ENCODE assay signal across 19 cellular contexts in the genomic region with DNA sequence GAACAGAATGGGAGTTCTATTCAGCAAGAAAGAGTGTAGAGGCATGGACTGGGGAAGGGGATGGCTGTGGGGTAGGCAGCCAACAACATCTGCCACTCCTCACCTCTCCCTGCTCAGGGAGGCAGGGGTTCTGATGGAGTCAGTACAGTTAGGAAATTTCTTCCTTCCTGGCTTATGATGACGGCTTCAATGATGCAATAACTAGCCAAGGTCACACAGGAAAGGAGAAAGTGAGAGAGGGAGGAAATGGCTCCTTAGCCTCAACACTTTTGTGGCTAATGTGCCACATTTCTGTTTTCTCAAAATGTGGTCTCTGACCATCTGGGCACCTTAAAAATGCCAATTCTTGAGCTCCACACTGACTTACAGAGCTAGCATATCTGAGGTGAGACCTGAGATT.
DNase-seq lines count a peak whose midpoint lies in the region; ATAC-seq and TF ChIP-seq lines count a peak whose summit lies in the region.
"Had no signal": no experiment of that assay in that cellular context is flagged by ENCODE, and none has a peak within 500 bp of the region (broad histone marks: within the 10 kb centered on the region; RNA-seq: fewer than 3 reads in every experiment).

No MANE protein-coding gene starts in this region.

- H3K9me3 Mint-ChIP-seq in MCF 10A (ENCODE audit: unreplicated experiment) = no peaks in the 10 kb centered on the region

- H3K4me3 ChIP-seq in breast epithelium = no peak overlapping the region
- no peak overlapping the region for H3K4me3 ChIP-seq in PC-9
- no peak overlapping the region for H3K4me3 ChIP-seq in fibroblast of the aortic adventitia (ENCODE audit: low read depth, low read length)
- H3K4me3 ChIP-seq: SK-N-MC had no signal

- BruUV-seq in MCF 10A (replicated peaks; lab: Mats Ljungman, UMichigan) (no TSS peak), PC-9 (replicated peaks; lab: Mats Ljungman, UMichigan) (no TSS peak)

- H3K79me2 ChIP-seq in PC-9 (ENCODE audit: low read depth) = no peaks in the 10 kb centered on the region

- H3K9me3 ChIP-seq in breast epithelium (peaks cover 0 to 8% of the 10 kb centered on the region in 2 donors), PC-9 (ENCODE audit: insufficient read depth, low read depth) (no peaks in the 10 kb centered on the region), T-helper 17 cell (ENCODE audit: control insufficient read depth, low read length, poor library complexity, severe bottlenecking) (no peaks in the 10 kb centered on the region)

- TF ChIP-seq CTCF in MCF 10A (IDR thresholded peaks at IDR 0.05; ENCODE audit: unreplicated experiment) (no peak), breast epithelium (IDR thresholded peaks at IDR 0.05) (no peak), PC-9 (conservative IDR thresholded peaks at IDR 0.05) (no peak), fibroblast of the aortic adventitia (IDR thresholded peaks at IDR 0.05; ENCODE audit: insufficient read depth, low read length) (no peak)

- H4K20me1 ChIP-seq in PC-9 (ENCODE audit: insufficient read depth) = no peaks in the 10 kb centered on the region

- no peaks in the 10 kb centered on the region for H3K4me1 ChIP-seq in breast epithelium
- H3K4me1 ChIP-seq in PC-9 (replicated peaks; ENCODE audit: insufficient read depth) = peaks cover 46% of the 10 kb centered on the region

- DNase-seq in MCF 10A (ENCODE audit: unreplicated experiment) (peak; percentile 80), breast epithelium (ENCODE audit: low spot score in 2 of 2) (no peak), PC-9 (no peak), fibroblast of the aortic adventitia (ENCODE audit: low read depth) (peak; percentile 39), H4 (ENCODE audit: low spot score) (no peak), T-helper 17 cell (no peak), DMS153 treated with DMSO at 0.1 percent for 48 hours (lab: John Stamatoyannopoulos, UW; ENCODE audit: unreplicated experiment) (no peak)
- DNase-seq: 8988T; activated CD4-positive, alpha-beta T cell treated with anti-CD3 and anti-CD28 coated beads for 36 hours; effector memory CD8-positive, alpha-beta T cell; kidney; mesendoderm; NCI-H1092; NCI-H526; nephron progenitor cell; stimulated activated CD4-positive, alpha-beta T cell treated with anti-CD3 and anti-CD28 coated beads, Interleukin-12 subunit alpha, Interleukin-12 subunit beta, amount 100 ng/mL, for 4 hours had no signal

- H3K27ac Mint-ChIP-seq in MCF 10A (ENCODE audit: low read depth, unreplicated experiment) = no peak overlapping the region
- H3K27ac Mint-ChIP-seq in T-helper 17 cell = no peak overlapping the region
- H3K27ac Mint-ChIP-seq: activated CD4-positive, alpha-beta T cell treated with anti-CD3 and anti-CD28 coated beads for 36 hours; effector memory CD8-positive, alpha-beta T cell; nephron progenitor cell had no signal

- CTCF ChIA-PET in MCF 10A (lab: Yijun Ruan, JAX) (interaction anchor here (0.6 to 1.4 kb wide), 4 partner anchors 12 to 810 kb away, joined by 3 to 6 read pairs (median 4); no protein-coding TSS in a partner anchor), PC-9 (lab: Charles Lee) (no interaction called here)

- H3K27me3 Mint-ChIP-seq in MCF 10A (ENCODE audit: insufficient read depth, unreplicated experiment) = no peaks in the 10 kb centered on the region
- H3K27me3 Mint-ChIP-seq in T-helper 17 cell = peaks cover 40% of the 10 kb centered on the region

- no peak for TF ChIP-seq POLR2A in breast epithelium (IDR thresholded peaks at IDR 0.05)

- POLR2A ChIA-PET in MCF 10A (lab: Yijun Ruan, JAX) (interaction anchor here (0.6 kb wide), 1 partner anchor 467 kb away, joined by 3 read pairs; no protein-coding TSS in a partner anchor), PC-9 (lab: Charles Lee; ENCODE audit: unreplicated experiment) (no interaction called here)

- ATAC-seq in GM18858 (IDR thresholded peaks at IDR 0.05; ENCODE audit: unreplicated experiment) (no peak), T-helper 17 cell (no peak)
- ATAC-seq: activated CD4-positive, alpha-beta T cell treated with anti-CD3 and anti-CD28 coated beads for 36 hours; effector memory CD8-positive, alpha-beta T cell; Panc1 had no signal

- H3K27me3 ChIP-seq in breast epithelium = no peaks in the 10 kb centered on the region
- H3K27me3 ChIP-seq in PC-9 (ENCODE audit: insufficient read depth, low read depth) = no peaks in the 10 kb centered on the region

- H3K36me3 Mint-ChIP-seq in MCF 10A (ENCODE audit: insufficient read depth, unreplicated experiment) (no peaks in the 10 kb centered on the region), T-helper 17 cell (ENCODE audit: low read depth) (peaks cover 3% of the 10 kb centered on the region)

- no peaks in the 10 kb centered on the region for H3K9me2 ChIP-seq in PC-9 (ENCODE audit: insufficient read depth)

- H3K4me3 Mint-ChIP-seq in MCF 10A (ENCODE audit: unreplicated experiment) = no peak overlapping the region
- H3K4me3 Mint-ChIP-seq in T-helper 17 cell = no peak overlapping the region
- H3K4me3 Mint-ChIP-seq: activated CD4-positive, alpha-beta T cell treated with anti-CD3 and anti-CD28 coated beads for 36 hours; effector memory CD8-positive, alpha-beta T cell; nephron progenitor cell had no signal

- H3F3A ChIP-seq in PC-9 (ENCODE audit: insufficient read depth, low read depth) = peaks cover 8% of the 10 kb centered on the region; the same call in 1 of the 2 replicates

- H2AFZ ChIP-seq in PC-9 = no peak overlapping the region

- H3K36me3 ChIP-seq in breast epithelium (no peaks in the 10 kb centered on the region), PC-9 (ENCODE audit: low read depth) (no peaks in the 10 kb centered on the region)

- intact Hi-C loops in MCF 10A (cut with micrococcal nuclease) = no loop called here
- intact Hi-C loops in breast epithelium (cut with DNase I; ENCODE audit: low total_unique reads) = no loop called here
- intact Hi-C loops in PC-9 (cut with micrococcal nuclease; ENCODE audit: unreplicated experiment) = no loop called here

- H3K27ac ChIP-seq in breast epithelium (no peak overlapping the region), PC-9 (0 out of 2 replicates have a peak overlapping the region, but pooled peaks have one; percentile 24)
- H3K27ac ChIP-seq: SK-N-MC had no signal

- no peak overlapping the region; the same call in 1 of the 2 replicates for H3K4me2 ChIP-seq in PC-9

- H3K4me1 Mint-ChIP-seq in MCF 10A (ENCODE audit: insufficient read depth, unreplicated experiment) (peaks cover 6% of the 10 kb centered on the region), T-helper 17 cell (peaks cover 2% of the 10 kb centered on the region)
- H3K4me1 Mint-ChIP-seq: activated CD4-positive, alpha-beta T cell treated with anti-CD3 and anti-CD28 coated beads for 36 hours had no signal

Comparison
In these comparisons a context has a peak if more than half of its experiments do, and no peak if none do; other contexts are left out.
1. DNase-seq: peak in MCF 10A (single experiment) and fibroblast of the aortic adventitia (single experiment); none in breast epithelium (0 of 2), PC-9 (0 of 2), H4 (single experiment), T-helper 17 cell (0 of 3) and DMS153 treated with DMSO at 0.1 percent for 48 hours (single experiment).